8 cellular contexts compared by ENCODE assay signal in the genomic region with DNA sequence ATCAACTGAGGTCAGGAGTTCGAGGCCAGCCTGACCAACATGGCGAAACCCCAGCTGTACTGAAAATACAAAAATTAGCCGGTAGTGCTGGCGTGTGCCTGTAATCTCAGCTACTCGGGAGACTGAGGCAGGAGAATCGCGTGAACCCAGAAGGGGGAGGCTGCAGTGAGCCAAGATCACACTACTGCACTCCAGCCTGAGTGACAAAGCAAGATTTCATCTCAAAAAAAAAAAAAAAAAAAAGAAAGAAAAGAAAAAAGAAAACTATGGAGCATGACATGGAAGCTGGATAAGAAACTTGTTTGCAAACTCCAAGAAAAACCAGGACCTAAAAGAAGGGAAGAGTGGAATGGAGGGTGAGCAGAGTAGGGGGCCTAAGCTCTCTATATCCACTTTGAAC. TPM values are rescaled to one million over a fixed set of nuclear protein-coding genes. Genes with fewer than 3 reads are reported as not detected.
A peak's percentile ranks its signal among the peaks of the same experiment; 100 is the strongest.
DNase-seq lines count a peak whose midpoint lies in the region; ATAC-seq and TF ChIP-seq lines count a peak whose summit lies in the region.

No MANE protein-coding gene starts in this region.

- peak overlapping the region; percentile 89 for H2AFZ ChIP-seq in HCT116 (ENCODE audit: low read depth, low read length, poor library complexity, severe bottlenecking)
- H2AFZ ChIP-seq in smooth muscle cell (ENCODE audit: low read depth), result no peak overlapping the region

- POLR2A ChIA-PET in HCT116 (lab: Charles Lee), result interaction anchor here (0.7 kb wide), 1 partner anchor 199 kb away, joined by 3 read pairs; no protein-coding TSS in a partner anchor

- H3K27me3 ChIP-seq in HCT116 (ENCODE audit: insufficient read depth, low read length) (no peaks in the 10 kb centered on the region), adipocyte (replicated peaks; ENCODE audit: control insufficient read depth, insufficient read depth, low read length) (no peaks in the 10 kb centered on the region), smooth muscle cell (ENCODE audit: low read depth) (no peaks in the 10 kb centered on the region)

- no peaks in the 10 kb centered on the region; the same call in 1 of the 2 replicates for H3K9me2 ChIP-seq in HCT116 (ENCODE audit: insufficient read depth)

- H3K9ac ChIP-seq in HCT116 (ENCODE audit: low read length), result peak overlapping the region; percentile 84
- no peak overlapping the region for H3K9ac ChIP-seq in adipocyte (ENCODE audit: low read length)
- no peak overlapping the region for H3K9ac ChIP-seq in smooth muscle cell (ENCODE audit: low read depth)

- TF ChIP-seq POLR2A in HCT116 (IDR thresholded peaks at IDR 0.05; ENCODE audit: borderline replicate concordance, extremely low read depth, insufficient read depth, insufficient read length), result no peak

- 97% methylated on average over 7 of the region's 7 CpGs for WGBS in smooth muscle cell (ENCODE audit: low lambda C conversion rate)

- H3K36me3 ChIP-seq in HCT116 (ENCODE audit: control insufficient read depth in 1 of 2, insufficient read depth in 2 of 2, low read length in 2 of 2) (no peaks in the 10 kb centered on the region), adipocyte (ENCODE audit: control insufficient read depth, insufficient read depth, low read length, severe bottlenecking) (no peaks in the 10 kb centered on the region), smooth muscle cell (ENCODE audit: low read depth) (no peaks in the 10 kb centered on the region)

- H3K27me3 Mint-ChIP-seq in immature natural killer cell (ENCODE audit: low read depth in 3 of 3) (peaks cover 22 to 32% (median 26%) of the 10 kb centered on the region in 3 donors), mesothelial cell of epicardium (ENCODE audit: low read depth) (no peaks in the 10 kb centered on the region)

- H3K9me3 ChIP-seq in HCT116 (ENCODE audit: control insufficient read depth in 1 of 2, insufficient read depth in 1 of 2, low read depth in 1 of 2, low read length in 2 of 2) (no peaks in the 10 kb centered on the region), adipocyte (ENCODE audit: control insufficient read depth, low read length) (no peaks in the 10 kb centered on the region), smooth muscle cell (replicated peaks; ENCODE audit: low read depth) (no peaks in the 10 kb centered on the region)

- no peak overlapping the region for H3K27ac ChIP-seq in HCT116 (ENCODE audit: low read depth, low read length)
- H3K27ac ChIP-seq in smooth muscle cell (ENCODE audit: low read depth), result peak overlapping the region; percentile 100

- H4K20me1 ChIP-seq in HCT116 (ENCODE audit: insufficient read depth), result no peaks in the 10 kb centered on the region
- peaks cover 23% of the 10 kb centered on the region for H4K20me1 ChIP-seq in smooth muscle cell (ENCODE audit: low read depth)

- CTCF ChIA-PET in HCT116 (lab: Charles Lee), result no interaction called here

- intact Hi-C loops in HCT116 (cut with micrococcal nuclease), result no loop called here

- H3K4me1 ChIP-seq in HCT116 (ENCODE audit: control insufficient read depth in 1 of 2, insufficient read depth in 2 of 2, low read length in 2 of 2) (peaks cover 18 to 38% of the 10 kb centered on the region in 2 experiments), adipocyte (ENCODE audit: control insufficient read depth, insufficient read depth, low read length) (peaks cover 25% of the 10 kb centered on the region), smooth muscle cell (ENCODE audit: low read depth) (peaks cover 20% of the 10 kb centered on the region)

- no peaks in the 10 kb centered on the region for H3K9me3 Mint-ChIP-seq in immature natural killer cell
- H3K9me3 Mint-ChIP-seq in mesothelial cell of epicardium, result no peaks in the 10 kb centered on the region

- no peak for DNase-seq in HCT116 (ENCODE audit: low read depth, low spot score)
- no peak for DNase-seq in adipocyte (ENCODE audit: low read depth)
- DNase-seq in immature natural killer cell, result no peak
- DNase-seq in smooth muscle cell (lab: John Stamatoyannopoulos, UW; ENCODE audit: unreplicated experiment), result no peak
- DNase-seq in stimulated activated CD4-positive, alpha-beta T cell treated with anti-CD3 and anti-CD28 coated beads, Interleukin-1b, Interleukin-23, amount 100 ng/mL, for 48 hours, result no peak
- no peak for DNase-seq in mesothelial cell of epicardium (ENCODE audit: low spot score in 2 of 2, unreplicated experiment in 2 of 2)

- H3K27ac Mint-ChIP-seq in immature natural killer cell (peak overlapping the region; percentile 99 to 100 (median 100)), mesothelial cell of epicardium (no peak overlapping the region)

- ATAC-seq in HCT116 (no peak), GM21423 (IDR thresholded peaks at IDR 0.05; ENCODE audit: unreplicated experiment) (no peak), HG02973 (IDR thresholded peaks at IDR 0.05; ENCODE audit: unreplicated experiment) (no peak)

- H3K36me3 Mint-ChIP-seq in immature natural killer cell (no peaks in the 10 kb centered on the region), mesothelial cell of epicardium (no peaks in the 10 kb centered on the region)

- H3K4me2 ChIP-seq in HCT116 (ENCODE audit: low read length), result peak overlapping the region; percentile 87
- H3K4me2 ChIP-seq in smooth muscle cell, result peak overlapping the region; percentile 99

- TF ChIP-seq CTCF in HCT116 (IDR thresholded peaks at IDR 0.05 in 2 of 3, conservative IDR thresholded peaks at IDR 0.05 in 1 of 3; ENCODE audit: borderline replicate concordance in 1 of 3, insufficient read depth in 1 of 3, low read depth in 2 of 3, low read length in 2 of 3) (no peak), smooth muscle cell (IDR thresholded peaks at IDR 0.05; ENCODE audit: borderline replicate concordance, insufficient read depth, poor library complexity, severe bottlenecking) (no peak), mesothelial cell of epicardium (IDR thresholded peaks at IDR 0.05; ENCODE audit: unreplicated experiment) (no peak)

- no TSS peak for BruUV-seq in HCT116 (replicated peaks; lab: Mats Ljungman, UMichigan)

- RAD21 ChIA-PET in HCT116 (lab: Charles Lee; ENCODE audit: low non-redundant PET in 1 of 2, low total read pairs in 2 of 2, uncharacterized antibody in 2 of 2, unreplicated experiment in 2 of 2), result interaction anchor here in 1 of 2 experiments (1.0 kb wide), 1 partner anchor 52 kb away, joined by 3 read pairs; no protein-coding TSS in a partner anchor

- no peaks in the 10 kb centered on the region for H3F3A ChIP-seq in smooth muscle cell (ENCODE audit: low read depth)

- H3K79me2 ChIP-seq in HCT116 (ENCODE audit: insufficient read depth, low read length), result peaks cover 23% of the 10 kb centered on the region
- H3K79me2 ChIP-seq in smooth muscle cell (ENCODE audit: low read depth), result peaks cover 27% of the 10 kb centered on the region

- peak overlapping the region in 4 of 5 donors; percentile 58 to 100 (median 100) for H3K4me3 Mint-ChIP-seq in immature natural killer cell
- no peak overlapping the region for H3K4me3 Mint-ChIP-seq in mesothelial cell of epicardium

- H3K4me1 Mint-ChIP-seq in immature natural killer cell (peaks cover 42 to 47% of the 10 kb centered on the region in 2 donors), mesothelial cell of epicardium (peaks cover 27% of the 10 kb centered on the region)

- H3K4me3 ChIP-seq in HCT116 (replicated peaks in 1 of 2; ENCODE audit: low read depth in 1 of 2, low read length in 2 of 2) (no peak overlapping the region), adipocyte (ENCODE audit: low read length) (peak overlapping the region; percentile 97), smooth muscle cell (no peak overlapping the region)

- no peak for TF ChIP-seq RAD21 in HCT116 (IDR thresholded peaks at IDR 0.05; ENCODE audit: low read depth)

TF ChIP-seq in HCT116, 20 proteins besides CTCF, POLR2A, EP300 and RAD21:
- TF ChIP-seq ATF3 (IDR thresholded peaks at IDR 0.05) (no peak), YY1 (IDR thresholded peaks at IDR 0.05; ENCODE audit: extremely low read depth, insufficient replicate concordance, low read depth, low read length) (no peak), FOSL1 (IDR thresholded peaks at IDR 0.05; ENCODE audit: low read depth) (no peak), ZNF274 (IDR thresholded peaks at IDR 0.05; ENCODE audit: low read depth, low read length) (no peak)
- TF ChIP-seq, protein P1, sequence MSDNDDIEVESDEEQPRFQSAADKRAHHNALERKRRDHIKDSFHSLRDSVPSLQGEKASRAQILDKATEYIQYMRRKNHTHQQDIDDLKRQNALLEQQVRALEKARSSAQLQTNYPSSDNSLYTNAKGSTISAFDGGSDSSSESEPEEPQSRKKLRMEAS (IDR thresholded peaks at IDR 0.05), result no peak

RNA-seq across cellular contexts. Expression of gene CHMP1B, which starts 1.9 kb away (rescaled TPM):
- total RNA-seq in HCT116 (2021; ENCODE audit: unreplicated experiment) (30.3 TPM), smooth muscle cell (54.6 and 61.1 TPM in 2 replicates), mesothelial cell of epicardium (42.1 to 45.9 TPM (median 43.7 TPM) in 3 replicates)
- 31.1 and 43.8 TPM in 2 replicates for polyA plus RNA-seq in HCT116 (2012)
- polyA plus RNA-seq in immature natural killer cell (10 to 100 TPM; 53.5 to 69.6 (median 54.0) TPM), smooth muscle cell (35.6 and 54.4 TPM in 2 replicates)

RNA-seq across cellular contexts. Expression of gene MPPE1, which starts 58.8 kb away (rescaled TPM):
- total RNA-seq in HCT116 (2021; ENCODE audit: unreplicated experiment) (21.4 TPM), smooth muscle cell (28.5 and 73.1 TPM in 2 replicates), mesothelial cell of epicardium (34.6 to 40.5 TPM (median 35.6 TPM) in 3 replicates)
- 12.1 and 12.4 TPM in 2 replicates for polyA plus RNA-seq in HCT116 (2012)
- polyA plus RNA-seq in immature natural killer cell (10 to 100 TPM; 65.0 to 81.0 (median 67.8) TPM), smooth muscle cell (33.6 and 36.7 TPM in 2 replicates)
